8 cellular contexts compared by ENCODE assay signal in genomic region chr12:49366652-49367380, GRCh38. TPM values are rescaled to one million over a fixed set of nuclear protein-coding genes. Genes with fewer than 3 reads are reported as not detected.
DNase-seq lines count a peak whose midpoint lies in the region; ATAC-seq and TF ChIP-seq lines count a peak whose summit lies in the region.

No MANE protein-coding gene starts in this region.

- TF ChIP-seq CTCF in fibroblast of mammary gland (conservative IDR thresholded peaks at IDR 0.05; ENCODE audit: control insufficient read depth, insufficient read depth, low read depth, low read length): peak; percentile 4

- peaks cover 0 to under 1% of the 10 kb centered on the region in 2 donors for H3K27me3 Mint-ChIP-seq in natural killer cell treated with Interleukin-12 subunit alpha and Interleukin-12 subunit beta and Interleukin-15 and Interleukin-18, amount 100 ng/mL, for 72 hours

- peaks cover 43% of the 10 kb centered on the region for H3K79me2 ChIP-seq in Karpas-422 (ENCODE audit: low read length)

- no peaks in the 10 kb centered on the region for H3K36me3 Mint-ChIP-seq in natural killer cell treated with Interleukin-12 subunit alpha and Interleukin-12 subunit beta and Interleukin-15 and Interleukin-18, amount 100 ng/mL, for 72 hours

- H3K27me3 ChIP-seq in Karpas-422 (ENCODE audit: low read length): no peaks in the 10 kb centered on the region

- H3K27ac ChIP-seq in Karpas-422 (ENCODE audit: low read length): peak overlapping the region; percentile 88

- no peaks in the 10 kb centered on the region for H3K9me3 ChIP-seq in Karpas-422 (ENCODE audit: low read length)

- DNase-seq in DMS53 treated with DMSO at 0.1 percent for 48 hours (lab: John Stamatoyannopoulos, UW; ENCODE audit: unreplicated experiment) (peak; percentile 81), Karpas-422 (peak; percentile 98), RKO (ENCODE audit: low spot score) (peak; percentile 95), fibroblast of mammary gland (ENCODE audit: low read depth) (peak; percentile 90)
- DNase-seq in activated T-helper 1 cell treated with anti-CD3 and anti-CD28 coated beads, Interleukin-2, amount 50 U/mL, for 16 hours (ENCODE audit: low read depth in 1 of 2, low spot score in 1 of 2): peak; percentile 58 to 77
- DNase-seq in natural killer cell treated with Interleukin-12 subunit alpha and Interleukin-12 subunit beta and Interleukin-15 and Interleukin-18, amount 100 ng/mL, for 72 hours (ENCODE audit: low spot score): peak; percentile 94
- peak; percentile 69 to 85 (median 82) for DNase-seq in stimulated activated naive CD4-positive, alpha-beta T cell (lab: John Stamatoyannopoulos, UW)

- H3K9me3 Mint-ChIP-seq in natural killer cell treated with Interleukin-12 subunit alpha and Interleukin-12 subunit beta and Interleukin-15 and Interleukin-18, amount 100 ng/mL, for 72 hours: no peaks in the 10 kb centered on the region

- H4K20me1 ChIP-seq in Karpas-422 (ENCODE audit: insufficient read depth, low read depth, low read length): no peaks in the 10 kb centered on the region; the same call in 1 of the 2 replicates

- peak overlapping the region; percentile 69 to 73 for H3K27ac Mint-ChIP-seq in natural killer cell treated with Interleukin-12 subunit alpha and Interleukin-12 subunit beta and Interleukin-15 and Interleukin-18, amount 100 ng/mL, for 72 hours

- ATAC-seq in GM21786 (IDR thresholded peaks at IDR 0.05; ENCODE audit: unreplicated experiment): peak; percentile 60
- ATAC-seq in natural killer cell treated with Interleukin-12 subunit alpha and Interleukin-12 subunit beta and Interleukin-15 and Interleukin-18, amount 100 ng/mL, for 72 hours: peak; percentile 95 to 96

- peak overlapping the region; percentile 88 for H3K4me3 Mint-ChIP-seq in natural killer cell treated with Interleukin-12 subunit alpha and Interleukin-12 subunit beta and Interleukin-15 and Interleukin-18, amount 100 ng/mL, for 72 hours

- H3K9me2 ChIP-seq in Karpas-422 (replicated peaks; ENCODE audit: insufficient read depth, low read length): no peaks in the 10 kb centered on the region

- H3K4me3 ChIP-seq in Karpas-422 (ENCODE audit: low read length) (peak overlapping the region; percentile 66), fibroblast of mammary gland (ENCODE audit: control insufficient read depth, low read depth, low read length) (peak overlapping the region; percentile 69)

- H3K4me2 ChIP-seq in Karpas-422 (ENCODE audit: low read depth, low read length, poor library complexity, severe bottlenecking): peak overlapping the region; percentile 80

- peaks cover 37% of the 10 kb centered on the region for H3K4me1 ChIP-seq in Karpas-422 (ENCODE audit: low read length)

- peak overlapping the region; percentile 97 for H3K9ac ChIP-seq in Karpas-422 (ENCODE audit: low read length)

- H3K36me3 ChIP-seq in Karpas-422 (ENCODE audit: insufficient read depth, low read length): peaks cover 9% of the 10 kb centered on the region; the same call in 1 of the 2 replicates

- peaks cover 24 to 25% of the 10 kb centered on the region in 2 donors for H3K4me1 Mint-ChIP-seq in natural killer cell treated with Interleukin-12 subunit alpha and Interleukin-12 subunit beta and Interleukin-15 and Interleukin-18, amount 100 ng/mL, for 72 hours (ENCODE audit: low read depth in 2 of 2)

- peak overlapping the region; percentile 89; the same call in 1 of the 2 replicates for H2AFZ ChIP-seq in Karpas-422 (ENCODE audit: low read length)

RNA-seq across cellular contexts. Expression of gene SPATS2, which starts 0.4 kb away (rescaled TPM):
- total RNA-seq in Karpas-422 (2014; rRNA removed; shearing (Covaris generic); ENCODE audit: low replicate concordance): 43.5 and 50.7 TPM in 2 replicates
- 10 to 100 TPM; 13.7 to 21.1 TPM for total RNA-seq in natural killer cell treated with Interleukin-12 subunit alpha and Interleukin-12 subunit beta and Interleukin-15 and Interleukin-18, amount 100 ng/mL, for 72 hours

RNA-seq across cellular contexts. Expression of gene DNAJC22, which starts 20.1 kb away (rescaled TPM):
- total RNA-seq in Karpas-422 (2014; rRNA removed; shearing (Covaris generic); ENCODE audit: low replicate concordance): not detected in 2 replicates
- total RNA-seq in natural killer cell treated with Interleukin-12 subunit alpha and Interleukin-12 subunit beta and Interleukin-15 and Interleukin-18, amount 100 ng/mL, for 72 hours: not detected

RNA-seq across cellular contexts. Expression of gene C1QL4, which starts 29.8 kb away (rescaled TPM):
- not detected in 2 replicates for total RNA-seq in Karpas-422 (2014; rRNA removed; shearing (Covaris generic); ENCODE audit: low replicate concordance)
- not detected for total RNA-seq in natural killer cell treated with Interleukin-12 subunit alpha and Interleukin-12 subunit beta and Interleukin-15 and Interleukin-18, amount 100 ng/mL, for 72 hours

RNA-seq across cellular contexts. Expression of gene TROAP, which starts 43.8 kb away (rescaled TPM):
- 20.2 and 58.2 TPM in 2 replicates for total RNA-seq in Karpas-422 (2014; rRNA removed; shearing (Covaris generic); ENCODE audit: low replicate concordance)
- 100 to 1,000 TPM in 1 of 2 donors, 10 to 100 TPM in 1; 37.4 to 103 TPM for total RNA-seq in natural killer cell treated with Interleukin-12 subunit alpha and Interleukin-12 subunit beta and Interleukin-15 and Interleukin-18, amount 100 ng/mL, for 72 hours

Comparison
In these comparisons a context has a peak if more than half of its experiments do, and no peak if none do; other contexts are left out.
1. Peak in every context shown above with its lines: DNase-seq, ATAC-seq, H3K4me3 ChIP-seq and H3K27ac ChIP-seq.